8 cellular contexts compared by ENCODE assay signal in the genomic region with DNA sequence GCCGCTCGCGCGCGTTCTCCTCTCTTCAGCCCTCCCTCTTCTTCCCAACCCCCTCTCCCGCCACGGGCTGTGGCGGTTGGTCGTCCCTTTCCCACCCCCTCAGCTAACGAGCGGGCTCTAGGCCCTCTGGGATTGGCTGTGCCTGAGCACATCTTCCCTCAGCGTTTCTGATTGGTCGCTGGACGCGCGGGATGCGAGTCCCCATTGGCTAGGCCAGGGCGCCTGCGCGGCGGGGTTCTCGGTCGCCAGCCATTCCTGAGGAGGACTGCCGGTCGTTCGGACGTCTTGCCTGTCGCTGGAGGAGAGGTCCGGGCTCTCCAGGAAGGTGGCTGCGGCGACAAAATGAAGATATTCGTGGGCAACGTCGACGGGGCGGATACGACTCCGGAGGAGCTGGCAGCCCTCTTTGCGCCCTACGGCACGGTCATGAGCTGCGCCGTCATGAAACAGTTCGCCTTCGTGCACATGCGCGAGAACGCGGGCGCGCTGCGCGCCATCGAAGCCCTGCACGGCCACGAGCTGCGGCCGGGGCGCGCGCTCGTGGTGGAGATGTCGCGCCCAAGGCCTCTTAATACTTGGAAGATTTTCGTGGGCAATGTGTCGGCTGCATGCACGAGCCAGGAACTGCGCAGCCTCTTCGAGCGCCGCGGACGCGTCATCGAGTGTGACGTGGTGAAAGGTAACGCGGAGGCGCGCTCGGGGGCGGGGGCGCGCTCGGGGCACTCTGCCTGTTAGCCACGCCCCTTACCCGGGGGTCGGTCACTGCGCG. TPM values are rescaled to one million over a fixed set of nuclear protein-coding genes. Genes with fewer than 3 reads are reported as not detected.
DNase-seq lines count a peak whose midpoint lies in the region; ATAC-seq, FAIRE-seq and TF ChIP-seq lines count a peak whose summit lies in the region.

A gene with protein sequence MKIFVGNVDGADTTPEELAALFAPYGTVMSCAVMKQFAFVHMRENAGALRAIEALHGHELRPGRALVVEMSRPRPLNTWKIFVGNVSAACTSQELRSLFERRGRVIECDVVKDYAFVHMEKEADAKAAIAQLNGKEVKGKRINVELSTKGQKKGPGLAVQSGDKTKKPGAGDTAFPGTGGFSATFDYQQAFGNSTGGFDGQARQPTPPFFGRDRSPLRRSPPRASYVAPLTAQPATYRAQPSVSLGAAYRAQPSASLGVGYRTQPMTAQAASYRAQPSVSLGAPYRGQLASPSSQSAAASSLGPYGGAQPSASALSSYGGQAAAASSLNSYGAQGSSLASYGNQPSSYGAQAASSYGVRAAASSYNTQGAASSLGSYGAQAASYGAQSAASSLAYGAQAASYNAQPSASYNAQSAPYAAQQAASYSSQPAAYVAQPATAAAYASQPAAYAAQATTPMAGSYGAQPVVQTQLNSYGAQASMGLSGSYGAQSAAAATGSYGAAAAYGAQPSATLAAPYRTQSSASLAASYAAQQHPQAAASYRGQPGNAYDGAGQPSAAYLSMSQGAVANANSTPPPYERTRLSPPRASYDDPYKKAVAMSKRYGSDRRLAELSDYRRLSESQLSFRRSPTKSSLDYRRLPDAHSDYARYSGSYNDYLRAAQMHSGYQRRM (plus strand): TSS at position 252 of the 769 bp plus-strand sequence. CDS start 91 bp downstream, at position 343.

- H3K4me3 ChIP-seq in HUES64 (ENCODE audit: low read length): peak within 1 kb of the TSS; percentile 68
- peak within 1 kb of the TSS; percentile 81 for H3K4me3 ChIP-seq in OCI-LY1 (ENCODE audit: low read depth, low read length, poor library complexity, severe bottlenecking)

- BruUV-seq in Calu3 (replicated peaks; lab: Mats Ljungman, UMichigan): no TSS peak

- peak; percentile 78 for ATAC-seq in GM21447 (IDR thresholded peaks at IDR 0.05; ENCODE audit: unreplicated experiment)

- intact Hi-C loops in Calu3 (cut with micrococcal nuclease; ENCODE audit: unreplicated experiment): no loop called here

- H3K36me3 Mint-ChIP-seq in Calu3 (ENCODE audit: insufficient read depth, unreplicated experiment): peaks cover 60% of the 10 kb centered on the region
- peaks cover 4% of the 10 kb centered on the region for H3K36me3 Mint-ChIP-seq in mesothelial cell of epicardium

- peaks cover 29% of the 10 kb centered on the region for H3K4me1 ChIP-seq in HUES64 (ENCODE audit: insufficient read depth, low read length)
- H3K4me1 ChIP-seq in OCI-LY1 (ENCODE audit: insufficient read depth, low read length, severe bottlenecking): peaks cover 49% of the 10 kb centered on the region

- H3K4me2 ChIP-seq in OCI-LY1 (ENCODE audit: low read length): peak within 1 kb of the TSS; percentile 89

- H3K36me3 ChIP-seq in HUES64 (ENCODE audit: insufficient read depth, low read length) (peaks cover 34% of the 10 kb centered on the region), OCI-LY1 (ENCODE audit: insufficient read depth, low read length) (peaks cover 42% of the 10 kb centered on the region)

- H3K9me3 Mint-ChIP-seq in Calu3 (ENCODE audit: low read depth, unreplicated experiment) (no peaks in the 10 kb centered on the region), mesothelial cell of epicardium (no peaks in the 10 kb centered on the region)

- no peak within 1 kb of the TSS for H2AFZ ChIP-seq in OCI-LY1 (ENCODE audit: low read length)

- H3K27me3 ChIP-seq in HUES64 (ENCODE audit: insufficient read depth, low read length) (no peaks in the 10 kb centered on the region), OCI-LY1 (ENCODE audit: insufficient read depth, low read length) (no peaks in the 10 kb centered on the region)

- H3K4me1 Mint-ChIP-seq in Calu3 (ENCODE audit: low read depth, unreplicated experiment) (peaks cover 22% of the 10 kb centered on the region), mesothelial cell of epicardium (peaks cover 36% of the 10 kb centered on the region)

- H3F3A ChIP-seq in OCI-LY1 (ENCODE audit: insufficient read depth, low read length): no peaks in the 10 kb centered on the region

- H3K9ac ChIP-seq in HUES64 (ENCODE audit: low read depth, low read length) (peak within 1 kb of the TSS; percentile 89), OCI-LY1 (ENCODE audit: low read length) (peak within 1 kb of the TSS; percentile 83)

- CTCF ChIA-PET in Calu3 (lab: Charles Lee): interaction anchor here (0.6 to 1.8 kb wide), 3 partner anchors 11 to 124 kb away, joined by 3 to 7 read pairs (median 3); a partner anchor contains a TSS

- TF ChIP-seq CTCF in Calu3 (IDR thresholded peaks at IDR 0.05; ENCODE audit: unreplicated experiment) (no peak), OCI-LY1 (IDR thresholded peaks at IDR 0.05; ENCODE audit: low read length) (no peak), mesothelial cell of epicardium (IDR thresholded peaks at IDR 0.05; ENCODE audit: unreplicated experiment) (no peak)

- H3K27ac ChIP-seq in HUES64 (ENCODE audit: low read depth, low read length) (peak within 1 kb of the TSS; percentile 94), OCI-LY1 (ENCODE audit: low read depth, low read length, poor library complexity, severe bottlenecking) (peak within 1 kb of the TSS; percentile 72)

- DNase-seq in Calu3: peak; percentile 99
- peak; percentile 96 for DNase-seq in activated CD8-positive, alpha-beta memory T cell treated with anti-CD3 and anti-CD28 coated beads, Interleukin-2, amount 50 U/mL, for 4 hours
- peak; percentile 98 for DNase-seq in mesothelial cell of epicardium (ENCODE audit: low spot score in 2 of 2, unreplicated experiment in 2 of 2)
- peak; percentile 96 to 99 for DNase-seq in stimulated activated CD8-positive, alpha-beta memory T cell treated with anti-CD3 and anti-CD28 coated beads, Interleukin-15, amount 100 ng/mL, for 48 hours (ENCODE audit: low read depth in 2 of 2)

- H3K4me3 Mint-ChIP-seq in Calu3 (ENCODE audit: low read depth, unreplicated experiment) (peak within 1 kb of the TSS; percentile 99), mesothelial cell of epicardium (peak within 1 kb of the TSS; percentile 96)

- no peaks in the 10 kb centered on the region for H3K9me2 ChIP-seq in OCI-LY1 (ENCODE audit: low read depth, low read length)

- H3K27me3 Mint-ChIP-seq in Calu3 (ENCODE audit: unreplicated experiment): no peaks in the 10 kb centered on the region
- H3K27me3 Mint-ChIP-seq in mesothelial cell of epicardium (ENCODE audit: low read depth): no peaks in the 10 kb centered on the region

- WGBS in HUES64: under 1% methylated on average over 90 of the region's 90 CpGs

- no peaks in the 10 kb centered on the region for H4K20me1 ChIP-seq in OCI-LY1 (ENCODE audit: insufficient read depth, low read length)

- H3K9me3 ChIP-seq in HUES64 (ENCODE audit: insufficient read depth, low read depth, low read length): no peaks in the 10 kb centered on the region
- H3K9me3 ChIP-seq in OCI-LY1 (ENCODE audit: low read length): no peaks in the 10 kb centered on the region

- peaks cover 51% of the 10 kb centered on the region for H3K79me2 ChIP-seq in OCI-LY1 (ENCODE audit: insufficient read depth, low read length)

- peak; percentile 89 for FAIRE-seq in endometrium (lab: Jason Lieb, UNC)

- H3K27ac Mint-ChIP-seq in Calu3 (ENCODE audit: unreplicated experiment) (peak within 1 kb of the TSS; percentile 99), mesothelial cell of epicardium (peak within 1 kb of the TSS; percentile 99)

RNA-seq across cellular contexts. Expression of the gene that starts here (rescaled TPM):
- 102 and 107 TPM in 2 replicates for total RNA-seq in Calu3 (2022)
- polyA plus RNA-seq in HUES64 (2013, experiment 1 of 2): 59.0 TPM
- polyA plus RNA-seq in HUES64 (2013, experiment 2 of 2): 53.1 TPM
- 126 to 135 TPM (median 128 TPM) in 3 replicates for total RNA-seq in mesothelial cell of epicardium

Comparison
In these comparisons a context has a peak if more than half of its experiments do, and no peak if none do; other contexts are left out.
1. Peak in every context shown above with its lines: DNase-seq, ATAC-seq, H3K4me3 ChIP-seq and H3K27ac ChIP-seq.